8 cellular contexts compared by ENCODE assay signal in genomic region chr1:21781971-21782867, GRCh38. TPM values are rescaled to one million over a fixed set of nuclear protein-coding genes. Genes with fewer than 3 reads are reported as not detected.
DNase-seq lines count a peak whose midpoint lies in the region; ATAC-seq and TF ChIP-seq lines count a peak whose summit lies in the region.

No MANE protein-coding gene starts in this region.

- H4K20me1 ChIP-seq in DND-41 (ENCODE audit: insufficient read depth, low read length) = peaks cover 39% of the 10 kb centered on the region; the same call in 1 of the 2 replicates

- H3K27me3 ChIP-seq in DND-41 (ENCODE audit: insufficient read depth, low read length, poor library complexity) (no peaks in the 10 kb centered on the region), right atrium auricular region (no peaks in the 10 kb centered on the region)

- peak overlapping the region; percentile 86 for H3K9ac ChIP-seq in DND-41 (ENCODE audit: low read depth, low read length)
- peak overlapping the region; percentile 100 for H3K9ac ChIP-seq in SK-N-MC (ENCODE audit: insufficient read length)

- H3K27me3 Mint-ChIP-seq in IgD-negative memory B cell (peaks cover 1% of the 10 kb centered on the region), progenitor cell of endocrine pancreas (peaks cover 3% of the 10 kb centered on the region)

- H3K4me3 Mint-ChIP-seq in IgD-negative memory B cell (peak overlapping the region; percentile 89 to 100 (median 96)), progenitor cell of endocrine pancreas (ENCODE audit: low read depth) (peak overlapping the region; percentile 89)

- DNase-seq in DND-41 (peak; percentile 48), SK-N-MC (ENCODE audit: low read depth, low spot score) (no peak), amniotic stem cell (lab: John Stamatoyannopoulos, UW) (peak; percentile 32), right atrium auricular region (ENCODE audit: low spot score) (no peak), progenitor cell of endocrine pancreas (ENCODE audit: low spot score, unreplicated experiment) (no peak)

- H3K27ac Mint-ChIP-seq in IgD-negative memory B cell (peak overlapping the region; percentile 99 to 100 (median 100)), progenitor cell of endocrine pancreas (peak overlapping the region; percentile 97)

- peaks cover 5% of the 10 kb centered on the region for H3K36me3 Mint-ChIP-seq in IgD-negative memory B cell
- peaks cover 1% of the 10 kb centered on the region for H3K36me3 Mint-ChIP-seq in progenitor cell of endocrine pancreas (ENCODE audit: insufficient read depth)

- ATAC-seq in DND-41 (ENCODE audit: insufficient read depth, low read depth) (peak; percentile 16), GM21528 (IDR thresholded peaks at IDR 0.05; ENCODE audit: low FRiP score, unreplicated experiment) (peak; percentile 27), HG03025 (IDR thresholded peaks at IDR 0.05; ENCODE audit: low FRiP score, unreplicated experiment) (no peak)

- H3K79me2 ChIP-seq in DND-41 (ENCODE audit: insufficient read depth, low read length) = peaks cover 60% of the 10 kb centered on the region

- H2AFZ ChIP-seq in DND-41 (ENCODE audit: low read depth, low read length) = peak overlapping the region; percentile 90

- H3K9me3 Mint-ChIP-seq in IgD-negative memory B cell (peaks cover 0 to 1% (median 0%) of the 10 kb centered on the region in 3 donors), progenitor cell of endocrine pancreas (ENCODE audit: low read depth) (no peaks in the 10 kb centered on the region)

- H3K4me3 ChIP-seq in DND-41 (ENCODE audit: low read depth in 1 of 2, low read length in 2 of 2) (peak overlapping the region; percentile 80 to 94), SK-N-MC (peak overlapping the region; percentile 100), right atrium auricular region (peak overlapping the region; percentile 77 to 91)

- H3K36me3 ChIP-seq in DND-41 (ENCODE audit: insufficient read depth, low read length) = peaks cover 5% of the 10 kb centered on the region; the same call in 1 of the 2 replicates
- no peaks in the 10 kb centered on the region for H3K36me3 ChIP-seq in SK-N-MC (ENCODE audit: insufficient read depth, low read length)
- no peaks in the 10 kb centered on the region for H3K36me3 ChIP-seq in right atrium auricular region

- H3K27ac ChIP-seq in DND-41 (ENCODE audit: low read length) (peak overlapping the region; percentile 95), SK-N-MC (peak overlapping the region; percentile 53), right atrium auricular region (peak overlapping the region; percentile 99 to 100)

- peak overlapping the region; percentile 71 for H3K4me2 ChIP-seq in DND-41 (ENCODE audit: insufficient read depth, low read length)

- H3K9me3 ChIP-seq in DND-41 (ENCODE audit: insufficient read depth, low read length, severe bottlenecking) (no peaks in the 10 kb centered on the region), SK-N-MC (ENCODE audit: low read depth, low read length) (no peaks in the 10 kb centered on the region), right atrium auricular region (no peaks in the 10 kb centered on the region)

- H3K4me1 Mint-ChIP-seq in IgD-negative memory B cell (peaks cover 26 to 30% (median 27%) of the 10 kb centered on the region in 3 donors), progenitor cell of endocrine pancreas (ENCODE audit: low read depth) (peaks cover 17% of the 10 kb centered on the region)

- H3K4me1 ChIP-seq in DND-41 (ENCODE audit: insufficient read depth, low read length) = peaks cover 30% of the 10 kb centered on the region
- peaks cover 0 to 23% of the 10 kb centered on the region in 2 donors for H3K4me1 ChIP-seq in right atrium auricular region

- peak; percentile 52 for TF ChIP-seq CTCF in DND-41 (IDR thresholded peaks at IDR 0.05; ENCODE audit: borderline replicate concordance, extremely low read depth, low read length, poor library complexity, severe bottlenecking)
- peak in 1 of 2 donors; percentile 48 for TF ChIP-seq CTCF in right atrium auricular region (IDR thresholded peaks at IDR 0.05)
- no peak for TF ChIP-seq CTCF in progenitor cell of endocrine pancreas (IDR thresholded peaks at IDR 0.05; ENCODE audit: unreplicated experiment)

RNA-seq across cellular contexts. Expression of gene USP48, which starts 0.7 kb away (rescaled TPM):
- 58.4 TPM for polyA plus RNA-seq in IgD-negative memory B cell
- 10 to 100 TPM; 24.1 to 31.0 TPM for total RNA-seq in right atrium auricular region
- 77.3 and 84.9 TPM in 2 replicates for total RNA-seq in progenitor cell of endocrine pancreas

RNA-seq across cellular contexts. Expression of gene LDLRAD2, which starts 29.8 kb away (rescaled TPM):
- polyA plus RNA-seq in IgD-negative memory B cell = 0.69 TPM
- total RNA-seq in right atrium auricular region (not detected), progenitor cell of endocrine pancreas (0.55 and 0.77 TPM in 2 replicates)

Comparison
In these comparisons a context has a peak if more than half of its experiments do, and no peak if none do; other contexts are left out.
1. DNase-seq: peak in DND-41 (single experiment) and amniotic stem cell (single experiment); none in SK-N-MC (single experiment), right atrium auricular region (single experiment) and progenitor cell of endocrine pancreas (single experiment).
2. Peak in every context shown above with its lines, with median percentiles within 50 percentile points of each other: H3K27ac ChIP-seq and H3K4me3 ChIP-seq.